ENCODE assay signal across 16 cellular contexts in genomic region chr6:117506180-117506835, GRCh38. TPM values are rescaled to one million over a fixed set of nuclear protein-coding genes. Genes with fewer than 3 reads are reported as not detected.
DNase-seq lines count a peak whose midpoint lies in the region; ATAC-seq lines count a peak whose summit lies in the region.
"Had no signal": no experiment of that assay in that cellular context is flagged by ENCODE, and none has a peak within 500 bp of the region (broad histone marks: within the 10 kb centered on the region; RNA-seq: fewer than 3 reads in every experiment).

No MANE protein-coding gene starts in this region.

- H3K36me3 ChIP-seq in skeletal muscle satellite cell (ENCODE audit: insufficient read depth, low read length), result peaks cover 61% of the 10 kb centered on the region
- H3K36me3 ChIP-seq: thyroid gland had no signal

- ATAC-seq in activated naive CD4-positive, alpha-beta T cell treated with anti-CD3 and anti-CD28 coated beads, Interleukin-2, amount 50 U/mL, for 72 hours, result no peak
- ATAC-seq: activated T-helper 17 cell treated with anti-CD3 and anti-CD28 coated beads, Interleukin-2, amount 50 U/mL, for 72 hours; naive thymus-derived CD8-positive, alpha-beta T cell had no signal

- H3K9me3 ChIP-seq in skeletal muscle satellite cell (replicated peaks; ENCODE audit: low read length), result no peaks in the 10 kb centered on the region
- H3K9me3 ChIP-seq: ascending aorta, thyroid gland had no signal

- no peak overlapping the region for H3K27ac Mint-ChIP-seq in activated naive CD4-positive, alpha-beta T cell treated with anti-CD3 and anti-CD28 coated beads, Interleukin-2, amount 50 U/mL, for 72 hours
- H3K27ac Mint-ChIP-seq: activated CD4-positive, alpha-beta memory T cell treated with anti-CD3 and anti-CD28 coated beads, Interleukin-2, amount 10 ng/mL, durations not matched to agents 7 days and 5 days; activated T-helper 17 cell treated with anti-CD3 and anti-CD28 coated beads, Interleukin-2, amount 50 U/mL, for 72 hours; CD4-positive, CD25-positive, alpha-beta regulatory T cell; naive thymus-derived CD8-positive, alpha-beta T cell had no signal

- peak overlapping the region; percentile 15 for H3K4me2 ChIP-seq in skeletal muscle satellite cell (ENCODE audit: low read length)

- H3K9me3 Mint-ChIP-seq in activated naive CD4-positive, alpha-beta T cell treated with anti-CD3 and anti-CD28 coated beads, Interleukin-2, amount 50 U/mL, for 72 hours, result no peaks in the 10 kb centered on the region
- H3K9me3 Mint-ChIP-seq: activated CD4-positive, alpha-beta memory T cell treated with anti-CD3 and anti-CD28 coated beads, Interleukin-2, amount 10 ng/mL, durations not matched to agents 7 days and 5 days; activated T-helper 17 cell treated with anti-CD3 and anti-CD28 coated beads, Interleukin-2, amount 50 U/mL, for 72 hours; naive thymus-derived CD8-positive, alpha-beta T cell had no signal

- DNase-seq in HCEC 1CT, result peak; percentile 53
- peak; percentile 85 for DNase-seq in amniotic epithelial cell (ENCODE audit: low read depth)
- DNase-seq in hepatic stellate cell (ENCODE audit: low spot score), result peak; percentile 44
- DNase-seq in foreskin melanocyte, result no peak
- no peak for DNase-seq in amygdala (lab: John Stamatoyannopoulos, UW)
- no peak for DNase-seq in activated naive CD4-positive, alpha-beta T cell treated with anti-CD3 and anti-CD28 coated beads, Interleukin-2, amount 50 U/mL, for 72 hours (ENCODE audit: low spot score in 2 of 2)
- DNase-seq in C1 segment of cervical spinal cord (lab: John Stamatoyannopoulos, UW), result no peak
- DNase-seq: activated CD4-positive, alpha-beta memory T cell treated with anti-CD3 and anti-CD28 coated beads, Interleukin-2, amount 10 ng/mL, durations not matched to agents 7 days and 5 days; CD4-positive, CD25-positive, alpha-beta regulatory T cell; naive thymus-derived CD8-positive, alpha-beta T cell; NCI-H1048; stimulated activated CD4-positive, alpha-beta T cell treated with anti-CD3 and anti-CD28 coated beads, Interleukin-2, amount 100 ng/mL, for 24 hours; thyroid gland had no signal

- peaks cover 43% of the 10 kb centered on the region for H3K4me1 ChIP-seq in skeletal muscle satellite cell (ENCODE audit: control insufficient read depth, insufficient read depth, low read length)

- H3K36me3 Mint-ChIP-seq in activated naive CD4-positive, alpha-beta T cell treated with anti-CD3 and anti-CD28 coated beads, Interleukin-2, amount 50 U/mL, for 72 hours, result no peaks in the 10 kb centered on the region

- H3K4me3 ChIP-seq in skeletal muscle satellite cell (ENCODE audit: low read length), result peak overlapping the region; percentile 12
- H3K4me3 ChIP-seq: ascending aorta, thyroid gland had no signal

- H3K27me3 ChIP-seq in skeletal muscle satellite cell (ENCODE audit: control insufficient read depth, insufficient read depth, low read length), result no peaks in the 10 kb centered on the region
- H3K27me3 ChIP-seq: ascending aorta, thyroid gland had no signal

- no peak overlapping the region for H3K9ac ChIP-seq in skeletal muscle satellite cell (ENCODE audit: low read depth, low read length)

RNA-seq across cellular contexts. Expression of gene DCBLD1, which starts 23.8 kb away (rescaled TPM):
- total RNA-seq in skeletal muscle satellite cell (2012; rRNA removed), result 24.2 and 30.2 TPM in 2 replicates
- 1 to 10 TPM; 1.0 to 3.1 TPM for total RNA-seq in activated naive CD4-positive, alpha-beta T cell treated with anti-CD3 and anti-CD28 coated beads, Interleukin-2, amount 50 U/mL, for 72 hours

Comparison
In these comparisons a context has a peak if more than half of its experiments do, and no peak if none do; other contexts are left out.
1. DNase-seq: peak in HCEC 1CT (single experiment), amniotic epithelial cell (single experiment) and hepatic stellate cell (single experiment); none in foreskin melanocyte (single experiment), amygdala (0 of 56), activated naive CD4-positive, alpha-beta T cell treated with anti-CD3 and anti-CD28 coated beads, Interleukin-2, amount 50 U/mL, for 72 hours (0 of 2) and C1 segment of cervical spinal cord (0 of 14).